ENCODE assay signal across 11 cellular contexts in genomic region chr17:20206068-20206467, GRCh38.
DNase-seq lines count a peak whose midpoint lies in the region; TF ChIP-seq lines count a peak whose summit lies in the region.
"Had no signal": no experiment of that assay in that cellular context is flagged by ENCODE, and none has a peak within 500 bp of the region (broad histone marks: within the 10 kb centered on the region; RNA-seq: fewer than 3 reads in every experiment).

No MANE protein-coding gene starts in this region.

- no peak overlapping the region for H3K23ac ChIP-seq in trophoblast cell (ENCODE audit: low read length)

- no peak for TF ChIP-seq CTCF in PC-9 (conservative IDR thresholded peaks at IDR 0.05)

- H3K27me3 ChIP-seq in GM23248 (replicated peaks; ENCODE audit: insufficient read depth) (peaks cover 3% of the 10 kb centered on the region; the same call in 1 of the 2 replicates), PC-9 (ENCODE audit: insufficient read depth, low read depth) (no peaks in the 10 kb centered on the region), trophoblast cell (ENCODE audit: insufficient read depth, low read length) (no peaks in the 10 kb centered on the region)

- WGBS in GM23248 (ENCODE audit: low coverage in 1 of 2, low lambda C conversion rate in 2 of 2, missing lambda C conversion rate in 2 of 2), 2 experiments, result 30 to 35% methylated on average over 3 of the region's 3 CpGs
- WGBS in trophoblast cell (ENCODE audit: extremely low coverage, insufficient coverage, insufficient read length), result no CpG with 5 or more reads among the region's 3 CpGs

- H3K9ac ChIP-seq in GM23248, result no peak overlapping the region
- H3K9ac ChIP-seq in trophoblast cell (ENCODE audit: low read length), result no peak overlapping the region

- no peak overlapping the region for H4K12ac ChIP-seq in trophoblast cell (ENCODE audit: low read depth, low read length)

- H2BK5ac ChIP-seq in trophoblast cell (ENCODE audit: low read depth, low read length, poor library complexity), result no peak overlapping the region

- H3K18ac ChIP-seq in trophoblast cell (ENCODE audit: low read length), result no peak overlapping the region

- peaks cover 32% of the 10 kb centered on the region for H3K4me1 Mint-ChIP-seq in dendritic cell treated with granulocyte-macrophage colony-stimulating factor and Interleukin-4, amounts not matched to agents 40 ng/mL and 50 ng/mL, for 4 days (ENCODE audit: low read depth)

- H3K4me1 ChIP-seq in GM23248 (ENCODE audit: insufficient read depth), result peaks cover 31% of the 10 kb centered on the region
- peaks cover 54% of the 10 kb centered on the region for H3K4me1 ChIP-seq in PC-9 (replicated peaks; ENCODE audit: insufficient read depth)
- H3K4me1 ChIP-seq in trophoblast cell (ENCODE audit: control insufficient read depth in 1 of 2, insufficient read depth in 2 of 2, low read length in 2 of 2), result peaks cover 2 to 6% of the 10 kb centered on the region in 2 experiments

- H3K9me3 ChIP-seq in GM23248 (ENCODE audit: low read depth) (no peaks in the 10 kb centered on the region), PC-9 (ENCODE audit: insufficient read depth, low read depth) (no peaks in the 10 kb centered on the region; the same call in 1 of the 2 replicates), trophoblast cell (ENCODE audit: insufficient read depth, low read depth, low read length) (peaks cover 2% of the 10 kb centered on the region)

- H3K9me3 Mint-ChIP-seq in dendritic cell treated with granulocyte-macrophage colony-stimulating factor and Interleukin-4, amounts not matched to agents 40 ng/mL and 50 ng/mL, for 4 days, result no peaks in the 10 kb centered on the region

- no peak overlapping the region for H3K4ac ChIP-seq in trophoblast cell (ENCODE audit: low read depth, low read length)

- peak overlapping the region; percentile 1; the same call in 1 of the 2 replicates for H3K4me3 ChIP-seq in GM23248
- H3K4me3 ChIP-seq in PC-9, result no peak overlapping the region
- H3K4me3 ChIP-seq in trophoblast cell (ENCODE audit: low read depth, low read length), result no peak overlapping the region

- H4K20me1 ChIP-seq in GM23248 (ENCODE audit: insufficient read depth), result no peaks in the 10 kb centered on the region
- no peaks in the 10 kb centered on the region for H4K20me1 ChIP-seq in PC-9 (ENCODE audit: insufficient read depth)

- no peak overlapping the region for H4K8ac ChIP-seq in trophoblast cell (ENCODE audit: low read depth, low read length)

- peak overlapping the region; percentile 47 for H3K27ac Mint-ChIP-seq in dendritic cell treated with granulocyte-macrophage colony-stimulating factor and Interleukin-4, amounts not matched to agents 40 ng/mL and 50 ng/mL, for 4 days

- H2AK5ac ChIP-seq in trophoblast cell (ENCODE audit: low read length), result no peak overlapping the region

- H4K91ac ChIP-seq in trophoblast cell (ENCODE audit: low read depth, low read length), result no peak overlapping the region

- peak; percentile 43 for DNase-seq in GM23248
- peak in 1 of 2 experiments; percentile 14 for DNase-seq in PC-9
- DNase-seq in stimulated activated CD4-positive, alpha-beta T cell treated with anti-CD3 and anti-CD28 coated beads, Interleukin-15, amount 100 ng/mL, for 24 hours, result peak; percentile 45
- DNase-seq in HPDE6-E6E7 (ENCODE audit: extremely low spot score), result no peak
- no peak for DNase-seq in trophoblast cell
- DNase-seq in NCI-H526 treated with DMSO at 0.1 percent for 48 hours (lab: John Stamatoyannopoulos, UW), result no peak
- DNase-seq in T-helper 9 cell, result no peak
- DNase-seq: effector CD8-positive, alpha-beta T cell; GDM1; retina had no signal

- H3K36me3 Mint-ChIP-seq in dendritic cell treated with granulocyte-macrophage colony-stimulating factor and Interleukin-4, amounts not matched to agents 40 ng/mL and 50 ng/mL, for 4 days (ENCODE audit: low read depth), result peaks cover 36% of the 10 kb centered on the region

- H3K36me3 ChIP-seq in GM23248 (ENCODE audit: low read depth) (no peaks in the 10 kb centered on the region), PC-9 (ENCODE audit: low read depth) (peaks cover 19% of the 10 kb centered on the region; the same call in 1 of the 2 replicates), trophoblast cell (ENCODE audit: control insufficient read depth in 1 of 2, insufficient read depth in 2 of 2, low read length in 2 of 2) (peaks cover 17 to 23% of the 10 kb centered on the region in 2 experiments)

- BruUV-seq in PC-9 (replicated peaks; lab: Mats Ljungman, UMichigan), result no TSS peak

- H2AFZ ChIP-seq in GM23248, result no peak overlapping the region
- H2AFZ ChIP-seq in PC-9, result no peak overlapping the region
- H2AFZ ChIP-seq in trophoblast cell (ENCODE audit: insufficient read depth, low read length, poor library complexity), result no peak overlapping the region

- H2BK12ac ChIP-seq in trophoblast cell (ENCODE audit: low read length), result no peak overlapping the region

- H3K79me2 ChIP-seq in GM23248 (ENCODE audit: insufficient read depth) (no peaks in the 10 kb centered on the region), PC-9 (ENCODE audit: low read depth) (peaks cover 68% of the 10 kb centered on the region), trophoblast cell (ENCODE audit: control insufficient read depth, insufficient read depth, low read length, poor library complexity) (peaks cover 6% of the 10 kb centered on the region)

- H3K9me2 ChIP-seq in GM23248 (ENCODE audit: insufficient read depth), result no peaks in the 10 kb centered on the region
- no peaks in the 10 kb centered on the region for H3K9me2 ChIP-seq in PC-9 (ENCODE audit: insufficient read depth)

- intact Hi-C loops in PC-9 (cut with micrococcal nuclease; ENCODE audit: unreplicated experiment), result loop anchor here (5.0 kb wide), 2 partner anchors 34 to 49 kb away; no protein-coding TSS in a partner anchor
- intact Hi-C loops in dendritic cell treated with granulocyte-macrophage colony-stimulating factor and Interleukin-4, amounts not matched to agents 40 ng/mL and 50 ng/mL, for 4 days (cut with micrococcal nuclease), result no loop called here

- in situ Hi-C loops in GM23248 (cut with MboI), result loop anchor here (25.0 kb wide), 1 partner anchor 219 kb away; the partner anchor contains the start of gene AKAP10

- H2BK120ac ChIP-seq in trophoblast cell (ENCODE audit: insufficient read depth, low read length, poor library complexity), result no peak overlapping the region

- H3F3A ChIP-seq in GM23248 (ENCODE audit: insufficient read depth) (peaks cover 13% of the 10 kb centered on the region), PC-9 (ENCODE audit: insufficient read depth, low read depth) (peaks cover 33% of the 10 kb centered on the region)

- no peak overlapping the region for H3K4me3 Mint-ChIP-seq in dendritic cell treated with granulocyte-macrophage colony-stimulating factor and Interleukin-4, amounts not matched to agents 40 ng/mL and 50 ng/mL, for 4 days

- H3K79me1 ChIP-seq in trophoblast cell (ENCODE audit: low read length), result no peaks in the 10 kb centered on the region

- POLR2A ChIA-PET in PC-9 (lab: Charles Lee; ENCODE audit: unreplicated experiment), result interaction anchor here (0.9 kb wide), 1 partner anchor 34 kb away, joined by 6 read pairs; no protein-coding TSS in a partner anchor

- H3K27ac ChIP-seq in GM23248, result no peak overlapping the region
- H3K27ac ChIP-seq in PC-9, result 0 out of 2 replicates have a peak overlapping the region, but pooled peaks have one; percentile 2
- no peak overlapping the region for H3K27ac ChIP-seq in trophoblast cell (ENCODE audit: low read depth, low read length)

- no peak overlapping the region for H3K14ac ChIP-seq in trophoblast cell (ENCODE audit: low read length)

- H3K4me2 ChIP-seq in GM23248 (ENCODE audit: unreplicated experiment), result peak overlapping the region; percentile 54
- peak overlapping the region; percentile 43 for H3K4me2 ChIP-seq in PC-9
- H3K4me2 ChIP-seq in trophoblast cell (ENCODE audit: low read length), result no peak overlapping the region

- CTCF ChIA-PET in PC-9 (lab: Charles Lee), result no interaction called here

- no peaks in the 10 kb centered on the region for H3K27me3 Mint-ChIP-seq in dendritic cell treated with granulocyte-macrophage colony-stimulating factor and Interleukin-4, amounts not matched to agents 40 ng/mL and 50 ng/mL, for 4 days

Comparison
In these comparisons a context has a peak if more than half of its experiments do, and no peak if none do; other contexts are left out.
1. DNase-seq: peak in GM23248 (single experiment) and stimulated activated CD4-positive, alpha-beta T cell treated with anti-CD3 and anti-CD28 coated beads, Interleukin-15, amount 100 ng/mL, for 24 hours (single experiment); none in HPDE6-E6E7 (single experiment), trophoblast cell (0 of 2), NCI-H526 treated with DMSO at 0.1 percent for 48 hours (single experiment) and T-helper 9 cell (single experiment).